In genomic region chr15:71125831-71126453, GRCh38 we compare ENCODE assay signal across 11 cellular contexts. TPM values are rescaled to one million over a fixed set of nuclear protein-coding genes. Genes with fewer than 3 reads are reported as not detected.
DNase-seq lines count a peak whose midpoint lies in the region; ATAC-seq and TF ChIP-seq lines count a peak whose summit lies in the region.
"Had no signal": no experiment of that assay in that cellular context is flagged by ENCODE, and none has a peak within 500 bp of the region (broad histone marks: within the 10 kb centered on the region; RNA-seq: fewer than 3 reads in every experiment).

No MANE protein-coding gene starts in this region.

- no peak overlapping the region for H2BK15ac ChIP-seq in neuronal stem cell (ENCODE audit: low read length)

- H2AFZ ChIP-seq in neuronal stem cell (ENCODE audit: low read length): no peak overlapping the region

- H2BK5ac ChIP-seq in neuronal stem cell (ENCODE audit: low read length): no peak overlapping the region

- no peaks in the 10 kb centered on the region for H3K79me1 ChIP-seq in neuronal stem cell (ENCODE audit: low read depth, low read length)

- no peak overlapping the region for H2AK5ac ChIP-seq in neuronal stem cell (ENCODE audit: low read depth, low read length)

- H3K36me3 ChIP-seq in neuronal stem cell (replicated peaks in 1 of 2; ENCODE audit: control insufficient read depth in 2 of 2, insufficient read depth in 2 of 2, low read length in 2 of 2): no peaks in the 10 kb centered on the region
- H3K36me3 ChIP-seq: sigmoid colon had no signal

- no peak for ATAC-seq in HG03280 (IDR thresholded peaks at IDR 0.05; ENCODE audit: unreplicated experiment)
- no peak for ATAC-seq in activated T-cell treated with anti-CD3 and anti-CD28 coated beads, Interleukin-2, amount 50 U/mL, for 72 hours (replicated peaks in 1 of 2)

- no peak overlapping the region for H3K14ac ChIP-seq in neuronal stem cell (ENCODE audit: low read length)

- H3K27me3 Mint-ChIP-seq in activated T-cell treated with anti-CD3 and anti-CD28 coated beads, Interleukin-2, amount 50 U/mL, for 72 hours (ENCODE audit: low read depth): peaks cover 10% of the 10 kb centered on the region

- H3K23ac ChIP-seq in neuronal stem cell (ENCODE audit: low read depth, low read length, poor library complexity): no peak overlapping the region

- no peaks in the 10 kb centered on the region for H3K36me3 Mint-ChIP-seq in activated T-cell treated with anti-CD3 and anti-CD28 coated beads, Interleukin-2, amount 50 U/mL, for 72 hours (ENCODE audit: insufficient read depth in 2 of 2)

- TF ChIP-seq CTCF in LNCaP clone FGC (IDR thresholded peaks at IDR 0.05; ENCODE audit: control insufficient read depth, extremely low read depth, insufficient read depth) (0 out of 2 replicates have a peak, but pooled peaks have one; percentile 3), epithelial cell of esophagus (IDR thresholded peaks at IDR 0.05; ENCODE audit: insufficient read depth, low read depth, low read length, missing control alignments) (peak; percentile 9)

- H3K9me3 ChIP-seq in neuronal stem cell (replicated peaks in 1 of 2; ENCODE audit: control insufficient read depth in 2 of 2, insufficient read depth in 1 of 2, low read depth in 1 of 2, low read length in 2 of 2): no peaks in the 10 kb centered on the region
- H3K9me3 ChIP-seq: sigmoid colon had no signal

- H3K27ac ChIP-seq in neuronal stem cell (replicated peaks; ENCODE audit: low read length): no peak overlapping the region

- no peaks in the 10 kb centered on the region for H3K9me3 Mint-ChIP-seq in activated T-cell treated with anti-CD3 and anti-CD28 coated beads, Interleukin-2, amount 50 U/mL, for 72 hours
- H3K9me3 Mint-ChIP-seq: stimulated activated naive CD8-positive, alpha-beta T cell treated with anti-CD3 and anti-CD28 coated beads, Interleukin-15, Interleukin-2, amounts not matched to agents 100 ng/mL and 50 ng/mL, for 24 hours had no signal

- H3K4me2 ChIP-seq in neuronal stem cell (ENCODE audit: insufficient read depth, low read length, poor library complexity, severe bottlenecking): no peak overlapping the region

- H3K27ac Mint-ChIP-seq in activated T-cell treated with anti-CD3 and anti-CD28 coated beads, Interleukin-2, amount 50 U/mL, for 72 hours: no peak overlapping the region
- H3K27ac Mint-ChIP-seq: stimulated activated naive CD8-positive, alpha-beta T cell treated with anti-CD3 and anti-CD28 coated beads, Interleukin-15, Interleukin-2, amounts not matched to agents 100 ng/mL and 50 ng/mL, for 24 hours had no signal

- no peak overlapping the region for H3K4ac ChIP-seq in neuronal stem cell (ENCODE audit: low read length)

- H3K9ac ChIP-seq in neuronal stem cell (ENCODE audit: low read depth, low read length, poor library complexity): no peak overlapping the region

- WGBS in neuronal stem cell (ENCODE audit: extremely low coverage in 2 of 2, insufficient read length in 2 of 2, insufficient replicate concordance in 1 of 2), 2 donors: no CpG with 5 or more reads among the region's 14 CpGs

- H3K4me3 ChIP-seq in LNCaP clone FGC (ENCODE audit: low read depth, low read length): no peak overlapping the region
- no peak overlapping the region for H3K4me3 ChIP-seq in epithelial cell of esophagus (ENCODE audit: low read length)
- no peak overlapping the region for H3K4me3 ChIP-seq in neuronal stem cell (ENCODE audit: low read length in 2 of 2)
- H3K4me3 ChIP-seq: sigmoid colon had no signal

- no peak overlapping the region for H2BK12ac ChIP-seq in neuronal stem cell (ENCODE audit: low read length)

- no peak overlapping the region for H4K91ac ChIP-seq in neuronal stem cell (ENCODE audit: low read depth, low read length, poor library complexity)

- H3K27me3 ChIP-seq in neuronal stem cell (ENCODE audit: control insufficient read depth in 3 of 3, insufficient read depth in 3 of 3, low read depth in 1 of 3, low read length in 3 of 3): peaks cover 0 to 17% (median 0%) of the 10 kb centered on the region in 3 experiments
- H3K27me3 ChIP-seq: sigmoid colon had no signal

- H4K8ac ChIP-seq in neuronal stem cell (ENCODE audit: low read depth, low read length): no peak overlapping the region

- DNase-seq in D341Med (ENCODE audit: low spot score) (peak; percentile 54), LNCaP clone FGC (ENCODE audit: low read depth) (no peak), epithelial cell of esophagus (ENCODE audit: low read depth) (no peak), neuronal stem cell (ENCODE audit: low spot score) (no peak)
- no peak for DNase-seq in stimulated activated CD4-positive, alpha-beta T cell treated with anti-CD3 and anti-CD28 coated beads, Interleukin-2, amount 100 ng/mL, for 24 hours
- no peak for DNase-seq in activated T-cell treated with anti-CD3 and anti-CD28 coated beads, Interleukin-2, amount 50 U/mL, for 72 hours
- no peak for DNase-seq in activated naive CD4-positive, alpha-beta T cell treated with Interleukin-2 at 50 U/mL for 16 hours
- DNase-seq: central memory CD4-positive, alpha-beta T cell; sigmoid colon had no signal

- peak overlapping the region; percentile 6 for H3K18ac ChIP-seq in neuronal stem cell (ENCODE audit: low read length)

- H3K4me1 ChIP-seq in neuronal stem cell (ENCODE audit: control insufficient read depth in 2 of 2, insufficient read depth in 1 of 2, low read depth in 1 of 2, low read length in 2 of 2): peaks cover 0 to 4% of the 10 kb centered on the region in 2 donors

- no peaks in the 10 kb centered on the region for H3K4me1 Mint-ChIP-seq in activated T-cell treated with anti-CD3 and anti-CD28 coated beads, Interleukin-2, amount 50 U/mL, for 72 hours (ENCODE audit: low read depth)

- no peak overlapping the region for H3K4me3 Mint-ChIP-seq in activated T-cell treated with anti-CD3 and anti-CD28 coated beads, Interleukin-2, amount 50 U/mL, for 72 hours
- H3K4me3 Mint-ChIP-seq: stimulated activated naive CD8-positive, alpha-beta T cell treated with anti-CD3 and anti-CD28 coated beads, Interleukin-15, Interleukin-2, amounts not matched to agents 100 ng/mL and 50 ng/mL, for 24 hours had no signal

- H2BK120ac ChIP-seq in neuronal stem cell (ENCODE audit: low read depth, low read length): no peak overlapping the region

RNA-seq across cellular contexts. Expression of gene THSD4, which starts 10.7 kb away (rescaled TPM):
- polyA plus RNA-seq in neuronal stem cell (2013, experiment 1 of 2): 0.93 TPM
- 0.96 TPM for polyA plus RNA-seq in neuronal stem cell (2013, experiment 2 of 2)
- not detected for total RNA-seq in activated T-cell treated with anti-CD3 and anti-CD28 coated beads, Interleukin-2, amount 50 U/mL, for 72 hours
